18 cellular contexts compared by ENCODE assay signal in the genomic region with DNA sequence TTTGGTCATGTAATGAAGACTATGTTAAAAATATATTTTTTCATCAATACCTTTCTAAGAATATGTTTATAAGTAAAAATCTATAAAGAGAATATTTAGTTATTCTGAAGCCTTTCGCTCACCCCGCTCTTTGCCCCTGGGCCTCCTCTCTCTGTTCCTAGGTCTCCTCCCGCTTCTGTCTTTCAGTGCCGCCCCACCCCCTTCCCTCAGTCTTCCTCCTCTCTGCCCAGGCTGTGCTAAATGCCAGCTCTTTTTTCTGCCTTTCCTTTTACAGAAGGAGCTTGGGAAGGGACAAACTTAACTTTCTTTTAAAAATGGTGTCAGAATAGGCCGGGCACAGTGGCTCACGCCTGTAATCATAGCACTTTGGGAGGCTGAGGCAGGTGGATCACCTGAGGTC. TPM values are rescaled to one million over a fixed set of nuclear protein-coding genes. Genes with fewer than 3 reads are reported as not detected.
A peak's percentile ranks its signal among the peaks of the same experiment; 100 is the strongest.
DNase-seq lines count a peak whose midpoint lies in the region; ATAC-seq and TF ChIP-seq lines count a peak whose summit lies in the region.
"Had no signal": no experiment of that assay in that cellular context is flagged by ENCODE, and none has a peak within 500 bp of the region (broad histone marks: within the 10 kb centered on the region; RNA-seq: fewer than 3 reads in every experiment).

No MANE protein-coding gene starts in this region.

- DNase-seq in iPS-NIHi7 (ENCODE audit: extremely low spot score) (peak; percentile 7), thoracic aorta (ENCODE audit: low spot score) (no peak), OCI-LY7 (ENCODE audit: low spot score) (no peak)
- DNase-seq in activated T-cell treated with anti-CD3 and anti-CD28 coated beads, Interleukin-2, amount 50 U/mL, for 4 hours = no peak
- DNase-seq: ACHN; Calu3; CD4-positive, alpha-beta T cell; DMS79; EL; IMR-90 had no signal

- no peak for TF ChIP-seq CTCF in 22Rv1 (IDR thresholded peaks at IDR 0.05)
- no peak for TF ChIP-seq CTCF in VCaP (conservative IDR thresholded peaks at IDR 0.05)
- TF ChIP-seq CTCF in thoracic aorta (IDR thresholded peaks at IDR 0.05) = no peak
- TF ChIP-seq CTCF in OCI-LY7 (conservative IDR thresholded peaks at IDR 0.05; ENCODE audit: low read length) = no peak

- H3K4me3 Mint-ChIP-seq in activated T-cell treated with anti-CD3 and anti-CD28 coated beads, Interleukin-2, amount 50 U/mL, for 4 hours = no peak overlapping the region
- H3K4me3 Mint-ChIP-seq: B cell; CD4-positive, alpha-beta T cell had no signal

- H3K27me3 ChIP-seq in thoracic aorta (replicated peaks; ENCODE audit: insufficient read depth) = no peaks in the 10 kb centered on the region

- H3K4me3 ChIP-seq in thoracic aorta (no peak overlapping the region), OCI-LY7 (ENCODE audit: low read depth, low read length, poor library complexity, severe bottlenecking) (no peak overlapping the region)

- H3K9me3 ChIP-seq in thoracic aorta (no peaks in the 10 kb centered on the region), OCI-LY7 (ENCODE audit: low read length) (no peaks in the 10 kb centered on the region)

- POLR2A ChIA-PET in OCI-LY7 (lab: Charles Lee) = no interaction called here

- no peaks in the 10 kb centered on the region for H3K79me2 ChIP-seq in OCI-LY7 (ENCODE audit: insufficient read depth, low read depth, low read length)

- no peaks in the 10 kb centered on the region for H4K20me1 ChIP-seq in OCI-LY7 (ENCODE audit: insufficient read depth, low read length)

- H3K27ac ChIP-seq in 22Rv1 (0 out of 2 replicates have a peak overlapping the region, but pooled peaks have one; percentile 10), VCaP (peak overlapping the region; percentile 55), thoracic aorta (peak overlapping the region; percentile 59 to 66), OCI-LY7 (ENCODE audit: low read depth, low read length, poor library complexity, severe bottlenecking) (no peak overlapping the region)

- no peak for ATAC-seq in thoracic aorta (ENCODE audit: insufficient number of reproducible peaks, low FRiP score, low read depth)
- ATAC-seq in GM21576 (IDR thresholded peaks at IDR 0.05; ENCODE audit: unreplicated experiment) = no peak
- no peak for ATAC-seq in activated T-cell treated with anti-CD3 and anti-CD28 coated beads, Interleukin-2, amount 50 U/mL, for 4 hours
- ATAC-seq: HCT116 had no signal

- intact Hi-C loops in OCI-LY7 (cut with micrococcal nuclease; ENCODE audit: unreplicated experiment) = no loop called here

- no peak overlapping the region for H3K4me2 ChIP-seq in OCI-LY7 (ENCODE audit: low read length)

- H3K4me1 Mint-ChIP-seq in activated T-cell treated with anti-CD3 and anti-CD28 coated beads, Interleukin-2, amount 50 U/mL, for 4 hours (ENCODE audit: low read depth) = no peaks in the 10 kb centered on the region
- H3K4me1 Mint-ChIP-seq: B cell had no signal

- no peaks in the 10 kb centered on the region for H3K9me3 Mint-ChIP-seq in activated T-cell treated with anti-CD3 and anti-CD28 coated beads, Interleukin-2, amount 50 U/mL, for 4 hours
- H3K9me3 Mint-ChIP-seq: CD4-positive, alpha-beta T cell had no signal

- no peaks in the 10 kb centered on the region for H3K27me3 Mint-ChIP-seq in activated T-cell treated with anti-CD3 and anti-CD28 coated beads, Interleukin-2, amount 50 U/mL, for 4 hours (ENCODE audit: low read depth)
- H3K27me3 Mint-ChIP-seq: CD4-positive, alpha-beta T cell had no signal

- no peak overlapping the region for H2AFZ ChIP-seq in OCI-LY7 (ENCODE audit: low read length)

- BruUV-seq in OCI-LY7 (replicated peaks; lab: Mats Ljungman, UMichigan) = no TSS peak

- CTCF ChIA-PET in OCI-LY7 (lab: Charles Lee; ENCODE audit: unreplicated experiment) = no interaction called here

- H3K36me3 ChIP-seq in thoracic aorta = peaks cover 47% of the 10 kb centered on the region
- no peaks in the 10 kb centered on the region for H3K36me3 ChIP-seq in OCI-LY7 (ENCODE audit: insufficient read depth, low read length)

- peaks cover 0 to 34% of the 10 kb centered on the region in 2 donors for H3K4me1 ChIP-seq in thoracic aorta (ENCODE audit: control insufficient read depth in 1 of 2, low read depth in 2 of 2)
- H3K4me1 ChIP-seq in OCI-LY7 (ENCODE audit: insufficient read depth, low read length, poor library complexity, severe bottlenecking) = no peaks in the 10 kb centered on the region

- H3K36me3 Mint-ChIP-seq in activated T-cell treated with anti-CD3 and anti-CD28 coated beads, Interleukin-2, amount 50 U/mL, for 4 hours (ENCODE audit: insufficient read depth) = no peaks in the 10 kb centered on the region

- no peaks in the 10 kb centered on the region for H3K9me2 ChIP-seq in OCI-LY7 (ENCODE audit: insufficient read depth, low read length)

RNA-seq across cellular contexts. Expression of a gene that starts 22.8 kb away (rescaled TPM):
- total RNA-seq in thoracic aorta (100 to 1,000 TPM in 1 of 2 donors, 10 to 100 TPM in 1; 85.6 to 189 TPM), OCI-LY7 (2022) (not detected in 2 replicates)
- total RNA-seq in OCI-LY7 (2014; rRNA removed; shearing (Covaris generic)) = not detected in 2 replicates
- under 1 TPM in 1 of 3 donors, not detected in 2; 0.54 TPM for total RNA-seq in activated T-cell treated with anti-CD3 and anti-CD28 coated beads, Interleukin-2, amount 50 U/mL, for 4 hours
- total RNA-seq: A172; B cell; CD4-positive, alpha-beta T cell; H4; HT-29; IMR-90 had no signal

RNA-seq across cellular contexts. Expression of a gene that starts 27.3 kb away (rescaled TPM):
- total RNA-seq in thoracic aorta = 100 to 1,000 TPM in 1 of 2 donors, 10 to 100 TPM in 1; 60.6 to 107 TPM
- total RNA-seq in OCI-LY7 (2014; rRNA removed; shearing (Covaris generic)) = 110 and 118 TPM in 2 replicates
- total RNA-seq in OCI-LY7 (2022) = 103 and 105 TPM in 2 replicates
- 100 to 1,000 TPM; 149 to 154 (median 154) TPM for total RNA-seq in activated T-cell treated with anti-CD3 and anti-CD28 coated beads, Interleukin-2, amount 50 U/mL, for 4 hours

Comparison
In these comparisons a context has a peak if more than half of its experiments do, and no peak if none do; other contexts are left out.
1. RNA of a gene that starts 22.8 kb away (total RNA-seq): 85.6 to 189 TPM in thoracic aorta; 0.54 TPM in activated T-cell treated with anti-CD3 and anti-CD28 coated beads, Interleukin-2, amount 50 U/mL, for 4 hours and not detected in OCI-LY7; every median in the first group is over 10 times any median in the second.